Comparison of ENCODE assay signal across 8 cellular contexts in genomic region chr12:47816646-47817271, GRCh38. TPM values are rescaled to one million over a fixed set of nuclear protein-coding genes. Genes with fewer than 3 reads are reported as not detected.
DNase-seq lines count a peak whose midpoint lies in the region; ATAC-seq and TF ChIP-seq lines count a peak whose summit lies in the region.

No MANE protein-coding gene starts in this region.

- ATAC-seq in HG03469 (IDR thresholded peaks at IDR 0.05; ENCODE audit: unreplicated experiment) = no peak

- peak overlapping the region; percentile 95 for H3K27ac ChIP-seq in urinary bladder (ENCODE audit: low read depth)

- peaks cover 62% of the 10 kb centered on the region for H3K36me3 Mint-ChIP-seq in activated naive CD4-positive, alpha-beta T cell treated with anti-CD3 and anti-CD28 coated beads, Interleukin-2, amount 10 ng/mL, durations not matched to agents 7 days and 5 days
- no peaks in the 10 kb centered on the region for H3K36me3 Mint-ChIP-seq in chondrocyte (ENCODE audit: low read depth)

- in situ Hi-C loops in ACHN (cut with HindIII; ENCODE audit: low pct_ligation_motif_present, low pct_unique_long_range_greater_than_20kb, low sequenced_read_pairs) = no loop called here

- peak overlapping the region; percentile 47 for H3K9ac ChIP-seq in mucosa of stomach (ENCODE audit: low read length)

- no peak for TF ChIP-seq CTCF in chondrocyte (IDR thresholded peaks at IDR 0.05)

- H3K27ac Mint-ChIP-seq in activated naive CD4-positive, alpha-beta T cell treated with anti-CD3 and anti-CD28 coated beads, Interleukin-2, amount 10 ng/mL, durations not matched to agents 7 days and 5 days = peak overlapping the region; percentile 90
- H3K27ac Mint-ChIP-seq in chondrocyte (ENCODE audit: unreplicated experiment) = peak overlapping the region; percentile 85

- peaks cover 67% of the 10 kb centered on the region for H3K4me1 Mint-ChIP-seq in activated naive CD4-positive, alpha-beta T cell treated with anti-CD3 and anti-CD28 coated beads, Interleukin-2, amount 10 ng/mL, durations not matched to agents 7 days and 5 days
- H3K4me1 Mint-ChIP-seq in chondrocyte (ENCODE audit: low read depth) = peaks cover 81% of the 10 kb centered on the region

- H3K4me3 Mint-ChIP-seq in activated naive CD4-positive, alpha-beta T cell treated with anti-CD3 and anti-CD28 coated beads, Interleukin-2, amount 10 ng/mL, durations not matched to agents 7 days and 5 days = peak overlapping the region; percentile 94
- H3K4me3 Mint-ChIP-seq in chondrocyte (ENCODE audit: unreplicated experiment) = peak overlapping the region; percentile 89

- no peak overlapping the region for H3K4me3 ChIP-seq in mucosa of stomach (ENCODE audit: low read length)
- peak overlapping the region; percentile 4 for H3K4me3 ChIP-seq in urinary bladder (ENCODE audit: low read depth, low read length)

- no peak for DNase-seq in activated naive CD4-positive, alpha-beta T cell treated with anti-CD3 and anti-CD28 coated beads, Interleukin-2, amount 10 ng/mL, durations not matched to agents 7 days and 5 days
- DNase-seq in activated naive CD4-positive, alpha-beta T cell treated with anti-CD3 and anti-CD28 coated beads, Interleukin-2, amount 50 U/mL, for 16 hours = no peak
- DNase-seq in chondrocyte (ENCODE audit: low spot score) (peak; percentile 75), NCI-H2196 (lab: John Stamatoyannopoulos, UW; ENCODE audit: unreplicated experiment) (no peak), ACHN (no peak)

- no peaks in the 10 kb centered on the region for H3K27me3 Mint-ChIP-seq in activated naive CD4-positive, alpha-beta T cell treated with anti-CD3 and anti-CD28 coated beads, Interleukin-2, amount 10 ng/mL, durations not matched to agents 7 days and 5 days
- H3K27me3 Mint-ChIP-seq in chondrocyte (ENCODE audit: low read depth) = no peaks in the 10 kb centered on the region

- no peaks in the 10 kb centered on the region for H3K9me3 Mint-ChIP-seq in activated naive CD4-positive, alpha-beta T cell treated with anti-CD3 and anti-CD28 coated beads, Interleukin-2, amount 10 ng/mL, durations not matched to agents 7 days and 5 days
- H3K9me3 Mint-ChIP-seq in chondrocyte (ENCODE audit: low read depth) = no peaks in the 10 kb centered on the region

- H3K27me3 ChIP-seq in mucosa of stomach (ENCODE audit: control insufficient read depth, insufficient read depth, low read length) = no peaks in the 10 kb centered on the region

- CTCF ChIA-PET in activated naive CD4-positive, alpha-beta T cell treated with anti-CD3 and anti-CD28 coated beads, Interleukin-2, amount 10 ng/mL, durations not matched to agents 7 days and 5 days (lab: Charles Lee) = interaction anchor here (1.3 to 29.3 kb wide), 10 partner anchors 8 to 74 kb away, joined by 3 to 716 read pairs (median 11); no protein-coding TSS in a partner anchor

- no peaks in the 10 kb centered on the region for H3K36me3 ChIP-seq in mucosa of stomach (ENCODE audit: control insufficient read depth, insufficient read depth, low read length)
- H3K36me3 ChIP-seq in urinary bladder (ENCODE audit: insufficient read depth) = no peaks in the 10 kb centered on the region

- no peaks in the 10 kb centered on the region for H3K9me3 ChIP-seq in mucosa of stomach (ENCODE audit: control insufficient read depth, low read length)

- peaks cover 71% of the 10 kb centered on the region for H3K4me1 ChIP-seq in mucosa of stomach (ENCODE audit: control insufficient read depth, insufficient read depth, low read length)
- no peaks in the 10 kb centered on the region for H3K4me1 ChIP-seq in urinary bladder (ENCODE audit: insufficient read depth)

- 17% methylated on average over 9 of the region's 9 CpGs for WGBS in urinary bladder

RNA-seq across cellular contexts. Expression of gene HDAC7, which starts 2.9 kb away (rescaled TPM):
- total RNA-seq in chondrocyte (79.1 to 93.2 TPM (median 89.6 TPM) in 3 replicates), urinary bladder (26.8 TPM)
- polyA plus RNA-seq in urinary bladder = 92.4 TPM

RNA-seq across cellular contexts. Expression of gene SLC48A1, which starts 43.7 kb away (rescaled TPM):
- 11.4 to 18.4 TPM (median 11.5 TPM) in 3 replicates for total RNA-seq in chondrocyte
- total RNA-seq in urinary bladder = 8.6 TPM
- polyA plus RNA-seq in urinary bladder = 31.1 TPM

RNA-seq across cellular contexts. Expression of gene RAPGEF3, which starts 58.1 kb away (rescaled TPM):
- total RNA-seq in chondrocyte (1.3 to 1.8 TPM (median 1.3 TPM) in 3 replicates), urinary bladder (17.2 TPM)
- 38.7 TPM for polyA plus RNA-seq in urinary bladder
